ENCODE assay signal across 1 cellular context in the genomic region with DNA sequence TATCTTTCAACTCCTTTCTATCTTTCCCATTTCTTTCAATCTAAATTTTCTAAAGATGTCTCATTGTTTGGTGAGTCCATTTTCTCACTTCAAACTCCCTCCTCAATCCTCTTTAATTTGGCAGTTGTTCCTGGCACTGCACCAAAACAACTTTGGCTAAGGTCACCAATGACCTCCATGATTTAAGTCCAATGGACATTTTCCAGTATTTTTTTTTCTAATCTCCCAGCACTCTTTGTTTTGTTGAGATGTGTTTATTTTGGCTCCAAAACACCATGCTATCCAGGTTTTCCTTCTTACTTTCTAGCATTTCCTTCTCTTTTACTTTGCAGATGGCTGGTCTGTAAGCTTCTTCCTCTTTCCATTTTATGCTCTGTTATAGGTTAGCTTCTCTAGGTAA.
TF ChIP-seq lines count a peak whose summit lies in the region.

No MANE protein-coding gene starts in this region.

TF ChIP-seq in HepG2, 621 proteins besides CTCF, POLR2A, EP300 and RAD21 (continued from another document):
- TF ChIP-seq, protein P1, sequence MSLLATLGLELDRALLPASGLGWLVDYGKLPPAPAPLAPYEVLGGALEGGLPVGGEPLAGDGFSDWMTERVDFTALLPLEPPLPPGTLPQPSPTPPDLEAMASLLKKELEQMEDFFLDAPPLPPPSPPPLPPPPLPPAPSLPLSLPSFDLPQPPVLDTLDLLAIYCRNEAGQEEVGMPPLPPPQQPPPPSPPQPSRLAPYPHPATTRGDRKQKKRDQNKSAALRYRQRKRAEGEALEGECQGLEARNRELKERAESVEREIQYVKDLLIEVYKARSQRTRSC (CRISPR knock-in tag; IDR thresholded peaks at IDR 0.05; ENCODE audit: low read depth), result no peak
- TF ChIP-seq ZNF672 (CRISPR knock-in tag; IDR thresholded peaks at IDR 0.05), result no peak
- no peak for TF ChIP-seq MEIS1 (CRISPR knock-in tag; IDR thresholded peaks at IDR 0.05; ENCODE audit: borderline replicate concordance)
